9 cellular contexts compared by ENCODE assay signal in the genomic region with DNA sequence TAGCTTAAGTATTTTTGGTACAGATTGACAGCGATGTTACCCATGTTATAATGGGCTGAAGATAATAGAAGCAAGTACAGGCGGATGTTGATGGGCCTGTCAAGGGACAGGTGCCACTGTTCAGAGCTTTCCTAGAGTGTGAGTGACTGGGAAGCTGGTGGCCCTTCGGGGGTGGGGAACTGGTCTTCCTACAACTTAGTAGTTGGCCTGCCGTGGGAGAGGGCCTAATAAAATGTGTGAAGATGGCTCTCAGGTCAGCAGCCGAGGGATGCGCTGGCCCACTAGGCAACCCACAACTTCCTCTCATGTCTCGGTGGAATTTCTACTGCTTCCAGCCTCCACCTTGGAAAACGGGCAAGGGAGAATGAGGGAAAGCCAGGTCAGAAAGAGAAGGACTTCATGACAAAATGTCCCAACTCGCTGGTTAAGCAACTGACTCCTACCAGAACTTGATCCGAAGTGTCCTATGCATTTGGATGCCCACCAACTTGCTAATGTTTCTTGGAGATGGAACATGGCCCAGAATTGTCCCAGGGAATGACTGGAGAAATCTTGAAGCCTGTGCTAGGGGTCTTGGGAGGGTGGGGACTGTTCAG. TPM values are rescaled to one million over a fixed set of nuclear protein-coding genes. Genes with fewer than 3 reads are reported as not detected.
A peak's percentile ranks its signal among the peaks of the same experiment; 100 is the strongest.
DNase-seq lines count a peak whose midpoint lies in the region; ATAC-seq, FAIRE-seq and TF ChIP-seq lines count a peak whose summit lies in the region.
"Had no signal": no experiment of that assay in that cellular context is flagged by ENCODE, and none has a peak within 500 bp of the region (broad histone marks: within the 10 kb centered on the region; RNA-seq: fewer than 3 reads in every experiment).

No MANE protein-coding gene starts in this region.

- H3K27ac Mint-ChIP-seq in central memory CD8-positive, alpha-beta T cell (ENCODE audit: low read depth) = peak overlapping the region; percentile 93
- peak overlapping the region; percentile 57 to 89 (median 78) for H3K27ac Mint-ChIP-seq in naive thymus-derived CD8-positive, alpha-beta T cell

- peaks cover 39% of the 10 kb centered on the region for H3K4me1 Mint-ChIP-seq in central memory CD8-positive, alpha-beta T cell
- H3K4me1 Mint-ChIP-seq in naive thymus-derived CD8-positive, alpha-beta T cell = peaks cover 0 to 36% (median 31%) of the 10 kb centered on the region in 4 donors

- POLR2A ChIA-PET in naive thymus-derived CD8-positive, alpha-beta T cell (lab: Charles Lee) = interaction anchor here (1.0 to 2.9 kb wide), 4 partner anchors 8 to 136 kb away, joined by 3 to 11 read pairs (median 4); no protein-coding TSS in a partner anchor

- no peak overlapping the region for H3K9ac ChIP-seq in HUES6 (ENCODE audit: low read length)

- FAIRE-seq in GM12892 (lab: Jason Lieb, UNC) = no peak

- H3K4me1 ChIP-seq in HUES6 (ENCODE audit: control insufficient read depth, insufficient read depth, low read length) = peaks cover 17% of the 10 kb centered on the region

- peak overlapping the region; percentile 91 for H3K4me3 Mint-ChIP-seq in central memory CD8-positive, alpha-beta T cell
- peak overlapping the region; percentile 70 to 86 (median 79) for H3K4me3 Mint-ChIP-seq in naive thymus-derived CD8-positive, alpha-beta T cell

- no peak for TF ChIP-seq POLR2A in GM12892 (IDR thresholded peaks at IDR 0.05; ENCODE audit: low read depth, low read length)

- H3K27me3 Mint-ChIP-seq in central memory CD8-positive, alpha-beta T cell = no peaks in the 10 kb centered on the region
- no peaks in the 10 kb centered on the region for H3K27me3 Mint-ChIP-seq in naive thymus-derived CD8-positive, alpha-beta T cell

- H3K9me3 ChIP-seq in HUES6 (ENCODE audit: control insufficient read depth, insufficient read depth, low read depth, low read length) = no peaks in the 10 kb centered on the region

- DNase-seq in AG10803 (ENCODE audit: low read depth) (no peak), GM12892 (ENCODE audit: insufficient read length) (no peak), GF-D8 (lab: John Stamatoyannopoulos, UW) (no peak), DMS153 (lab: John Stamatoyannopoulos, UW) (no peak), SIG-M5 (lab: John Stamatoyannopoulos, UW) (no peak)
- DNase-seq in central memory CD8-positive, alpha-beta T cell (ENCODE audit: low spot score in 2 of 2) = no peak
- no peak for DNase-seq in naive thymus-derived CD8-positive, alpha-beta T cell
- DNase-seq: stimulated activated naive CD4-positive, alpha-beta T cell treated with Interleukin-2 at 50 U/mL for 16 hours had no signal

- H3K4me3 ChIP-seq in AG10803 (ENCODE audit: low read length) (peak overlapping the region; percentile 70), HUES6 (ENCODE audit: low read depth, low read length) (peak overlapping the region; percentile 81)

- H3K27me3 ChIP-seq in HUES6 (ENCODE audit: control insufficient read depth, insufficient read depth, low read length) = peaks cover 11% of the 10 kb centered on the region

- H3K36me3 ChIP-seq in HUES6 (ENCODE audit: control insufficient read depth, insufficient read depth, low read length) = peaks cover 18% of the 10 kb centered on the region

- ATAC-seq in central memory CD8-positive, alpha-beta T cell (replicated peaks; ENCODE audit: extremely low read depth, poor library complexity, severe bottlenecking) = no peak
- ATAC-seq in naive thymus-derived CD8-positive, alpha-beta T cell = no peak

- no peak overlapping the region for H3K27ac ChIP-seq in HUES6 (ENCODE audit: low read depth, low read length)

- H3K36me3 Mint-ChIP-seq in central memory CD8-positive, alpha-beta T cell (ENCODE audit: insufficient read depth) = peaks cover 30% of the 10 kb centered on the region
- H3K36me3 Mint-ChIP-seq in naive thymus-derived CD8-positive, alpha-beta T cell = peaks cover 0 to 27% (median 9%) of the 10 kb centered on the region in 3 donors

- no peaks in the 10 kb centered on the region for H3K9me3 Mint-ChIP-seq in central memory CD8-positive, alpha-beta T cell
- H3K9me3 Mint-ChIP-seq in naive thymus-derived CD8-positive, alpha-beta T cell = no peaks in the 10 kb centered on the region

- no peak for TF ChIP-seq CTCF in AG10803 (conservative IDR thresholded peaks at IDR 0.05; ENCODE audit: low read length)

RNA-seq across cellular contexts. Expression of gene GYG1, which starts 1.4 kb away (rescaled TPM):
- total RNA-seq in naive thymus-derived CD8-positive, alpha-beta T cell = 10 to 100 TPM; 18.7 to 21.1 TPM
- polyA plus RNA-seq in naive thymus-derived CD8-positive, alpha-beta T cell = 10 to 100 TPM; 23.4 to 28.0 (median 25.1) TPM
- 10.7 TPM for polyA plus RNA-seq in GM12892 (2012; ENCODE audit: missing spikeins)
